ENCODE assay signal across 18 cellular contexts in genomic region chr5:5330723-5331530, GRCh38.
DNase-seq lines count a peak whose midpoint lies in the region; FAIRE-seq and TF ChIP-seq lines count a peak whose summit lies in the region.
"Had no signal": no experiment of that assay in that cellular context is flagged by ENCODE, and none has a peak within 500 bp of the region (broad histone marks: within the 10 kb centered on the region; RNA-seq: fewer than 3 reads in every experiment).

No MANE protein-coding gene starts in this region.

- H3K9me3 Mint-ChIP-seq in nephron (no peaks in the 10 kb centered on the region), osteocyte (ENCODE audit: unreplicated experiment) (no peaks in the 10 kb centered on the region)

- TF ChIP-seq CTCF in kidney (IDR thresholded peaks at IDR 0.05; ENCODE audit: borderline replicate concordance, extremely low read depth, insufficient read depth) = no peak
- no peak for TF ChIP-seq CTCF in nephron (IDR thresholded peaks at IDR 0.05; ENCODE audit: unreplicated experiment in 3 of 3)
- no peak for TF ChIP-seq CTCF in osteocyte (IDR thresholded peaks at IDR 0.05)

- H3K27ac Mint-ChIP-seq in nephron = peak overlapping the region; percentile 95 to 96 (median 96)
- no peak overlapping the region for H3K27ac Mint-ChIP-seq in osteocyte (ENCODE audit: unreplicated experiment)
- H3K27ac Mint-ChIP-seq: CD4-positive, CD25-positive, alpha-beta regulatory T cell had no signal

- peaks cover 6 to 11% of the 10 kb centered on the region in 2 donors for H3K4me1 ChIP-seq in kidney (ENCODE audit: control insufficient read depth in 1 of 2, insufficient read depth in 1 of 2, low read depth in 1 of 2, low read length in 2 of 2)

- no peak overlapping the region for H3K4me3 ChIP-seq in kidney (ENCODE audit: low read length in 2 of 2)
- H3K4me3 ChIP-seq: PC-9 had no signal

- H3K27me3 Mint-ChIP-seq in nephron (ENCODE audit: low read depth) = peaks cover 5% of the 10 kb centered on the region
- H3K27me3 Mint-ChIP-seq in osteocyte (ENCODE audit: unreplicated experiment) = peaks cover 4% of the 10 kb centered on the region
- H3K27me3 Mint-ChIP-seq: CD4-positive, CD25-positive, alpha-beta regulatory T cell had no signal

- no peak overlapping the region for H3K9ac ChIP-seq in kidney (ENCODE audit: low read length in 2 of 2)

- intact Hi-C loops in kidney (cut with DNase I) = no loop called here

- no peak for FAIRE-seq in kidney (lab: Jason Lieb, UNC)

- peak; percentile 93 for DNase-seq in Caki2 (ENCODE audit: low read depth)
- peak; percentile 46 for DNase-seq in NCI-H345 treated with DMSO at 0.1 percent for 48 hours (lab: John Stamatoyannopoulos, UW; ENCODE audit: unreplicated experiment)
- DNase-seq in kidney = no peak
- DNase-seq in osteocyte (ENCODE audit: extremely low spot score, unreplicated experiment) = no peak
- no peak for DNase-seq in AML-193 (lab: John Stamatoyannopoulos, UW)
- no peak for DNase-seq in GM03348 (ENCODE audit: low spot score)
- no peak for DNase-seq in NCI-H146 treated with DMSO at 0.1 percent for 48 hours (lab: John Stamatoyannopoulos, UW; ENCODE audit: unreplicated experiment)
- DNase-seq: CD4-positive, CD25-positive, alpha-beta regulatory T cell; GF-D8; GOT3; KG1; NCI-H1092; NCI-H1694; NCI-H2107; NCI-H446 treated with DMSO at 0.1 percent for 48 hours; NCI-H774; PC-9 had no signal

- H3K4me3 Mint-ChIP-seq in nephron (no peak overlapping the region), osteocyte (ENCODE audit: unreplicated experiment) (no peak overlapping the region)
- H3K4me3 Mint-ChIP-seq: CD4-positive, CD25-positive, alpha-beta regulatory T cell had no signal

- H3K36me3 Mint-ChIP-seq in nephron (ENCODE audit: low read depth) (peaks cover 5% of the 10 kb centered on the region), osteocyte (ENCODE audit: unreplicated experiment) (no peaks in the 10 kb centered on the region)

- peaks cover 61% of the 10 kb centered on the region for H3K4me1 Mint-ChIP-seq in nephron
- H3K4me1 Mint-ChIP-seq in osteocyte (ENCODE audit: unreplicated experiment) = peaks cover 33% of the 10 kb centered on the region
- H3K4me1 Mint-ChIP-seq: CD4-positive, CD25-positive, alpha-beta regulatory T cell had no signal

- no peaks in the 10 kb centered on the region for H3K9me3 ChIP-seq in kidney (ENCODE audit: control insufficient read depth in 1 of 2, low read length in 2 of 2)

- peak overlapping the region; percentile 10 to 61 for H3K27ac ChIP-seq in kidney (ENCODE audit: low read depth in 2 of 2, low read length in 2 of 2)
- H3K27ac ChIP-seq: PC-9 had no signal

- in situ Hi-C loops in Caki2 (cut with HindIII; ENCODE audit: low pct_unique_long_range_greater_than_20kb, low sequenced_read_pairs) = no loop called here

- no peaks in the 10 kb centered on the region for H3K36me3 ChIP-seq in kidney (ENCODE audit: control insufficient read depth in 1 of 2, insufficient read depth in 2 of 2, low read length in 2 of 2)

Comparison
In these comparisons a context has a peak if more than half of its experiments do, and no peak if none do; other contexts are left out.
1. DNase-seq: peak in Caki2 (single experiment) and NCI-H345 treated with DMSO at 0.1 percent for 48 hours (single experiment); none in kidney (single experiment), osteocyte (single experiment), AML-193 (0 of 2), GM03348 (single experiment) and NCI-H146 treated with DMSO at 0.1 percent for 48 hours (single experiment).